ENCODE assay signal across 8 cellular contexts in the genomic region with DNA sequence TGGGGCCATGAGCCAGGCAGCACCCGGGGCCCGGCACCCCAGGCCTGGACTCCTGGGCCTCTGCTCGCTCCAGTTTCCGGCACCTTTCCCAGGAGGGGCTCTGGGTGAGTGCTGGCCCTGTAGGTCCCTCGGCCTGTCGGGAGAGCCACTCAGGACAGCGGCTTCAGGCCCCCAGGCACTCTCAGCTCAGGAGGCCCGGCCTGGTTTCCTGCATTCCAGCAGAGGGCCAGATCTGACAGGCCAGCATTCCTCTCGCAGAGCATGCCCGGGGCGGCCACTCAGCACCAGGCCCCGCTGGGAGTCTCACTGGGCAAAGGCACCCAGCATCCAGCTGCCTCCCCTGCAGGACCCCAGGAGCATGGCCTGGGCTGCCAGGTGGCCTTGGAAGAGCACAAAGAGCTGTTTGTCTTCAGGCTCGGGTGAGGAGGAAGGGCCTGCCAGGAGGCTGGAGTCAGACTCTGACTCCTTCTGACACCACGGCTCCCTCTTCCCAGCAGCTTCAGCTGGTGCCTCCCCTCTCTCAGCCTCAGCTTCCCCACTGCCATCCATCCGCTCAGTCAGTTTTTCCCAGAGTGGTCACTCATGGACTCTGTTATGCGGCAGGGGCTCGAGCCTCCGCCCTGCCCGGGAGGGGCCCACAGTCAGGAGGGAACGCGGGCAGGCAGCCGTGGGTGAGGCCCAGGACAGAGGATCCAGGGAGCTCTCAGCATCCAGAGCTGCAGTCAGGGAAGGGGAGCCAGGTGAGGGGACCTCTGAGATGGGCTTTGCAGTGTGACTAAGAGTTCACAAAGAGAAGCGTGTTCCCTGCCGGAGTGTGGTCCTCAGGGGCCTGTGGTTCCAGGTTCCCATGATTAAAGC. TPM values are rescaled to one million over a fixed set of nuclear protein-coding genes. Genes with fewer than 3 reads are reported as not detected.
DNase-seq lines count a peak whose midpoint lies in the region; TF ChIP-seq lines count a peak whose summit lies in the region.

No MANE protein-coding gene starts in this region.

- H3K4me1 ChIP-seq in smooth muscle cell (ENCODE audit: low read depth) = no peaks in the 10 kb centered on the region

- 53% methylated on average over 24 of the region's 24 CpGs for WGBS in smooth muscle cell (ENCODE audit: low lambda C conversion rate)

- peak overlapping the region; percentile 41 for H3K4me2 ChIP-seq in smooth muscle cell

- DNase-seq in RPMI7951 (ENCODE audit: low read depth) (peak; percentile 87), astrocyte of the hippocampus (ENCODE audit: low read depth, low spot score) (peak; percentile 48), kidney tubule cell (ENCODE audit: low spot score) (peak; percentile 4), smooth muscle cell (lab: John Stamatoyannopoulos, UW; ENCODE audit: unreplicated experiment) (no peak), CD1c-positive myeloid dendritic cell (ENCODE audit: extremely low spot score) (no peak), DMS153 (lab: John Stamatoyannopoulos, UW) (no peak), AG20443 (ENCODE audit: low spot score) (no peak)
- DNase-seq in central memory CD4-positive, alpha-beta T cell = no peak

- no peaks in the 10 kb centered on the region for H3K9me3 ChIP-seq in smooth muscle cell (replicated peaks; ENCODE audit: low read depth)

- H4K20me1 ChIP-seq in smooth muscle cell (ENCODE audit: low read depth) = no peaks in the 10 kb centered on the region

- no peaks in the 10 kb centered on the region for H3K36me3 ChIP-seq in smooth muscle cell (ENCODE audit: low read depth)

- no peak for TF ChIP-seq CTCF in smooth muscle cell (IDR thresholded peaks at IDR 0.05; ENCODE audit: borderline replicate concordance, insufficient read depth, poor library complexity, severe bottlenecking)

- H3K9ac ChIP-seq in smooth muscle cell (ENCODE audit: low read depth) = no peak overlapping the region

- no peak overlapping the region for H3K27ac ChIP-seq in smooth muscle cell (ENCODE audit: low read depth)

- H3K79me2 ChIP-seq in smooth muscle cell (ENCODE audit: low read depth) = no peaks in the 10 kb centered on the region

- no peaks in the 10 kb centered on the region for H3F3A ChIP-seq in smooth muscle cell (ENCODE audit: low read depth)

- peak overlapping the region; percentile 85 for H2AFZ ChIP-seq in smooth muscle cell (ENCODE audit: low read depth)

- H3K27me3 ChIP-seq in smooth muscle cell (ENCODE audit: low read depth) = no peaks in the 10 kb centered on the region

- H3K4me3 ChIP-seq in smooth muscle cell = no peak overlapping the region

RNA-seq across cellular contexts. Expression of a gene that starts 51.7 kb away (rescaled TPM):
- 9.5 and 14.0 TPM in 2 replicates for total RNA-seq in RPMI7951 (2014; rRNA removed; shearing (Covaris generic))
- total RNA-seq in smooth muscle cell = 1.1 and 2.6 TPM in 2 replicates
- polyA plus RNA-seq in smooth muscle cell = 0.03 and 0.76 TPM in 2 replicates

Comparison
In these comparisons a context has a peak if more than half of its experiments do, and no peak if none do; other contexts are left out.
1. DNase-seq: peak in RPMI7951 (single experiment), astrocyte of the hippocampus (single experiment) and kidney tubule cell (single experiment); none in smooth muscle cell (single experiment), CD1c-positive myeloid dendritic cell (single experiment), central memory CD4-positive, alpha-beta T cell (single experiment), DMS153 (single experiment) and AG20443 (single experiment).